1 cellular context compared by ENCODE assay signal in the genomic region with DNA sequence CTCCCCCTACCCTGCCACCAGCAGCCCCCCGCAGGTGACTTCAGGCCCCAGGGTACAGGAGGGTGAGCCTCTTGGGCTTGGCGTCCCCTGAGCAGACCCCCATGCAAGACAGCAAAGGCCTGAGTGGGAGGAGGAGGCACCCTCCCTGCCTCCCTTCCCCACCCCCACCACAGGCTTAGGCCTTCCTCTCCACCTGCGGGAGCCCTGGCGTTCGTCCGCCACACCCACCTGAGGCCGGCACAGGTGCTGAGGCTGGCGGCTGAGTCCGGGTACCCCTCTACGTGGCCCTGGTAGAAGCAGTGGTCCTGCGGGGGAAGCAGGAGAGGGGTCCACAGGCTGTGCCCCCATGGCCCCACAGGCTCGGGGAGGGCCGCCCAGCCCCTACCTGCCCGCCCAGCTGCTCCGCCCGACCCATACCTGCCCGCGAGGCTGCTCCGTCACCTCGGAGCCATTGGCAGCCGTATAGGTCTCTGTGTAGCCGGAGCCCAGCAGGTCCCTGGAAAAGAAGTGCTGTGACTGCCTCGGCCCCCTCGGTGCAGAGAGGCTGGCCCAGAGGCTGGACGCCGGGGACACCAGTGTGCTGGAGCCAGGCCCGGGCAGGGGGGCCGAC.
TF ChIP-seq lines count a peak whose summit lies in the region.

No MANE protein-coding gene starts in this region.

TF ChIP-seq in H1, 55 proteins besides CTCF, POLR2A, EP300 and RAD21:
- TF ChIP-seq CHD1 (IDR thresholded peaks at IDR 0.05; ENCODE audit: low read depth, low read length): no peak
- TF ChIP-seq BACH1 (IDR thresholded peaks at IDR 0.05; ENCODE audit: low read length): no peak
- TF ChIP-seq, protein P1, sequence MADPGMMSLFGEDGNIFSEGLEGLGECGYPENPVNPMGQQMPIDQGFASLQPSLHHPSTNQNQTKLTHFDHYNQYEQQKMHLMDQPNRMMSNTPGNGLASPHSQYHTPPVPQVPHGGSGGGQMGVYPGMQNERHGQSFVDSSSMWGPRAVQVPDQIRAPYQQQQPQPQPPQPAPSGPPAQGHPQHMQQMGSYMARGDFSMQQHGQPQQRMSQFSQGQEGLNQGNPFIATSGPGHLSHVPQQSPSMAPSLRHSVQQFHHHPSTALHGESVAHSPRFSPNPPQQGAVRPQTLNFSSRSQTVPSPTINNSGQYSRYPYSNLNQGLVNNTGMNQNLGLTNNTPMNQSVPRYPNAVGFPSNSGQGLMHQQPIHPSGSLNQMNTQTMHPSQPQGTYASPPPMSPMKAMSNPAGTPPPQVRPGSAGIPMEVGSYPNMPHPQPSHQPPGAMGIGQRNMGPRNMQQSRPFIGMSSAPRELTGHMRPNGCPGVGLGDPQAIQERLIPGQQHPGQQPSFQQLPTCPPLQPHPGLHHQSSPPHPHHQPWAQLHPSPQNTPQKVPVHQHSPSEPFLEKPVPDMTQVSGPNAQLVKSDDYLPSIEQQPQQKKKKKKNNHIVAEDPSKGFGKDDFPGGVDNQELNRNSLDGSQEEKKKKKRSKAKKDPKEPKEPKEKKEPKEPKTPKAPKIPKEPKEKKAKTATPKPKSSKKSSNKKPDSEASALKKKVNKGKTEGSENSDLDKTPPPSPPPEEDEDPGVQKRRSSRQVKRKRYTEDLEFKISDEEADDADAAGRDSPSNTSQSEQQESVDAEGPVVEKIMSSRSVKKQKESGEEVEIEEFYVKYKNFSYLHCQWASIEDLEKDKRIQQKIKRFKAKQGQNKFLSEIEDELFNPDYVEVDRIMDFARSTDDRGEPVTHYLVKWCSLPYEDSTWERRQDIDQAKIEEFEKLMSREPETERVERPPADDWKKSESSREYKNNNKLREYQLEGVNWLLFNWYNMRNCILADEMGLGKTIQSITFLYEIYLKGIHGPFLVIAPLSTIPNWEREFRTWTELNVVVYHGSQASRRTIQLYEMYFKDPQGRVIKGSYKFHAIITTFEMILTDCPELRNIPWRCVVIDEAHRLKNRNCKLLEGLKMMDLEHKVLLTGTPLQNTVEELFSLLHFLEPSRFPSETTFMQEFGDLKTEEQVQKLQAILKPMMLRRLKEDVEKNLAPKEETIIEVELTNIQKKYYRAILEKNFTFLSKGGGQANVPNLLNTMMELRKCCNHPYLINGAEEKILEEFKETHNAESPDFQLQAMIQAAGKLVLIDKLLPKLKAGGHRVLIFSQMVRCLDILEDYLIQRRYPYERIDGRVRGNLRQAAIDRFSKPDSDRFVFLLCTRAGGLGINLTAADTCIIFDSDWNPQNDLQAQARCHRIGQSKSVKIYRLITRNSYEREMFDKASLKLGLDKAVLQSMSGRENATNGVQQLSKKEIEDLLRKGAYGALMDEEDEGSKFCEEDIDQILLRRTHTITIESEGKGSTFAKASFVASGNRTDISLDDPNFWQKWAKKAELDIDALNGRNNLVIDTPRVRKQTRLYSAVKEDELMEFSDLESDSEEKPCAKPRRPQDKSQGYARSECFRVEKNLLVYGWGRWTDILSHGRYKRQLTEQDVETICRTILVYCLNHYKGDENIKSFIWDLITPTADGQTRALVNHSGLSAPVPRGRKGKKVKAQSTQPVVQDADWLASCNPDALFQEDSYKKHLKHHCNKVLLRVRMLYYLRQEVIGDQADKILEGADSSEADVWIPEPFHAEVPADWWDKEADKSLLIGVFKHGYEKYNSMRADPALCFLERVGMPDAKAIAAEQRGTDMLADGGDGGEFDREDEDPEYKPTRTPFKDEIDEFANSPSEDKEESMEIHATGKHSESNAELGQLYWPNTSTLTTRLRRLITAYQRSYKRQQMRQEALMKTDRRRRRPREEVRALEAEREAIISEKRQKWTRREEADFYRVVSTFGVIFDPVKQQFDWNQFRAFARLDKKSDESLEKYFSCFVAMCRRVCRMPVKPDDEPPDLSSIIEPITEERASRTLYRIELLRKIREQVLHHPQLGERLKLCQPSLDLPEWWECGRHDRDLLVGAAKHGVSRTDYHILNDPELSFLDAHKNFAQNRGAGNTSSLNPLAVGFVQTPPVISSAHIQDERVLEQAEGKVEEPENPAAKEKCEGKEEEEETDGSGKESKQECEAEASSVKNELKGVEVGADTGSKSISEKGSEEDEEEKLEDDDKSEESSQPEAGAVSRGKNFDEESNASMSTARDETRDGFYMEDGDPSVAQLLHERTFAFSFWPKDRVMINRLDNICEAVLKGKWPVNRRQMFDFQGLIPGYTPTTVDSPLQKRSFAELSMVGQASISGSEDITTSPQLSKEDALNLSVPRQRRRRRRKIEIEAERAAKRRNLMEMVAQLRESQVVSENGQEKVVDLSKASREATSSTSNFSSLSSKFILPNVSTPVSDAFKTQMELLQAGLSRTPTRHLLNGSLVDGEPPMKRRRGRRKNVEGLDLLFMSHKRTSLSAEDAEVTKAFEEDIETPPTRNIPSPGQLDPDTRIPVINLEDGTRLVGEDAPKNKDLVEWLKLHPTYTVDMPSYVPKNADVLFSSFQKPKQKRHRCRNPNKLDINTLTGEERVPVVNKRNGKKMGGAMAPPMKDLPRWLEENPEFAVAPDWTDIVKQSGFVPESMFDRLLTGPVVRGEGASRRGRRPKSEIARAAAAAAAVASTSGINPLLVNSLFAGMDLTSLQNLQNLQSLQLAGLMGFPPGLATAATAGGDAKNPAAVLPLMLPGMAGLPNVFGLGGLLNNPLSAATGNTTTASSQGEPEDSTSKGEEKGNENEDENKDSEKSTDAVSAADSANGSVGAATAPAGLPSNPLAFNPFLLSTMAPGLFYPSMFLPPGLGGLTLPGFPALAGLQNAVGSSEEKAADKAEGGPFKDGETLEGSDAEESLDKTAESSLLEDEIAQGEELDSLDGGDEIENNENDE (IDR thresholded peaks at IDR 0.05; ENCODE audit: insufficient replicate concordance, low read length): no peak
- TF ChIP-seq EGR1 (IDR thresholded peaks at IDR 0.05; ENCODE audit: borderline replicate concordance, low read depth, low read length): no peak
- no peak for TF ChIP-seq SIRT6 (IDR thresholded peaks at IDR 0.05; ENCODE audit: low read length)
- no peak for TF ChIP-seq CREB1 (IDR thresholded peaks at IDR 0.05)
- no peak for TF ChIP-seq TAF1 (IDR thresholded peaks at IDR 0.05; ENCODE audit: low read depth, low read length)
- no peak for TF ChIP-seq FOSL1 (IDR thresholded peaks at IDR 0.05; ENCODE audit: insufficient read depth, low read depth, low read length)
- TF ChIP-seq KDM1A (IDR thresholded peaks at IDR 0.05; ENCODE audit: borderline replicate concordance, low read length): no peak
- TF ChIP-seq, protein P2, sequence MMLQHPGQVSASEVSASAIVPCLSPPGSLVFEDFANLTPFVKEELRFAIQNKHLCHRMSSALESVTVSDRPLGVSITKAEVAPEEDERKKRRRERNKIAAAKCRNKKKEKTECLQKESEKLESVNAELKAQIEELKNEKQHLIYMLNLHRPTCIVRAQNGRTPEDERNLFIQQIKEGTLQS (IDR thresholded peaks at IDR 0.05; ENCODE audit: insufficient read depth, low read depth, low read length): no peak
TF ChIP-seq in H1: peak in this region for 0.
